34 cellular contexts compared by ENCODE assay signal in the genomic region with DNA sequence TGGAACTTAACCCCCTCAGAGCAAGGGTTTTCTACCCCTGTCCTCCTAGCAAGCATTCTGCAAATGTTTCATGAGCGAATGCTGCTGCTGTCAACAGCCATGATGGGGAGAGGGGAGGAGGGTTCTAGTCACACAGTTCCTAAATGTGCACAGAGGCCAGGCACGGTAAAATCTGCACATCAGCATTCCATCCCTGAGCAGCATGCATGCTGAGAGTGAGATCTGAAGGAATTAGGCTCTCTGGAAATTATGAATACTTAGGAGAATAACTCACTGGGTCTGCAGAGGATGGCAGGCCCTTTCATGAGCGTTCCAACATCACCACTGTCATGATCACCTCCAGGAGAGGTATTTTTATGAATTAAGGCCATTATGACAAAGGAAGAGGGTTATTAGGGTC. TPM values are rescaled to one million over a fixed set of nuclear protein-coding genes. Genes with fewer than 3 reads are reported as not detected.
"Had no signal": no experiment of that assay in that cellular context is flagged by ENCODE, and none has a peak within 500 bp of the region (broad histone marks: within the 10 kb centered on the region; RNA-seq: fewer than 3 reads in every experiment).

No MANE protein-coding gene starts in this region.

- H3K4me1 Mint-ChIP-seq: activated CD4-positive, alpha-beta T cell treated with anti-CD3 and anti-CD28 coated beads, Interleukin-2, amount 10 ng/mL, durations not matched to agents 24 days and 14 days; activated naive CD8-positive, alpha-beta T cell treated with anti-CD3 and anti-CD28 coated beads for 36 hours; activated T-helper 17 cell treated with anti-CD3 and anti-CD28 coated beads, Interleukin-2, amount 50 U/mL, for 72 hours had no signal

- H3K27ac Mint-ChIP-seq: activated CD4-positive, alpha-beta T cell treated with anti-CD3 and anti-CD28 coated beads, Interleukin-2, amount 10 ng/mL, durations not matched to agents 24 days and 14 days; activated CD8-positive, alpha-beta T cell treated with anti-CD3 and anti-CD28 coated beads for 36 hours; activated naive CD8-positive, alpha-beta T cell treated with anti-CD3 and anti-CD28 coated beads for 36 hours; activated T-cell treated with anti-CD3 and anti-CD28 coated beads, Interleukin-2, amount 50 U/mL, for 72 hours; activated T-helper 17 cell treated with anti-CD3 and anti-CD28 coated beads, Interleukin-2, amount 50 U/mL, for 72 hours; T-helper 1 cell treated with Interleukin-12 subunit alpha and Interleukin-12 subunit beta and Interleukin-4 antibody, amounts not matched to agents 30 μg/mL and 1 μg/mL, for 36 hours; T-helper 2 cell treated with Interferon-gamma antibody and Interleukin-4, amounts not matched to agents 5 μg/mL and 100 μg/mL, for 36 hours had no signal

- FAIRE-seq: RCC 7860, TTC549 had no signal

- H3K4me3 Mint-ChIP-seq: activated CD4-positive, alpha-beta T cell treated with anti-CD3 and anti-CD28 coated beads, Interleukin-2, amount 10 ng/mL, durations not matched to agents 24 days and 14 days; activated CD8-positive, alpha-beta T cell treated with anti-CD3 and anti-CD28 coated beads for 36 hours; activated naive CD8-positive, alpha-beta T cell treated with anti-CD3 and anti-CD28 coated beads for 36 hours; activated T-cell treated with anti-CD3 and anti-CD28 coated beads, Interleukin-2, amount 50 U/mL, for 72 hours; activated T-helper 17 cell treated with anti-CD3 and anti-CD28 coated beads, Interleukin-2, amount 50 U/mL, for 72 hours; T-helper 1 cell treated with Interleukin-12 subunit alpha and Interleukin-12 subunit beta and Interleukin-4 antibody, amounts not matched to agents 30 μg/mL and 1 μg/mL, for 36 hours; T-helper 2 cell treated with Interferon-gamma antibody and Interleukin-4, amounts not matched to agents 5 μg/mL and 100 μg/mL, for 36 hours had no signal

- H3K36me3 Mint-ChIP-seq: activated naive CD8-positive, alpha-beta T cell treated with anti-CD3 and anti-CD28 coated beads for 36 hours had no signal

- H3K27ac ChIP-seq: KMS-11, RWPE1 had no signal

- H3K9me3 Mint-ChIP-seq: activated CD4-positive, alpha-beta T cell treated with anti-CD3 and anti-CD28 coated beads, Interleukin-2, amount 10 ng/mL, durations not matched to agents 24 days and 14 days; activated CD8-positive, alpha-beta T cell treated with anti-CD3 and anti-CD28 coated beads for 36 hours; activated naive CD8-positive, alpha-beta T cell treated with anti-CD3 and anti-CD28 coated beads for 36 hours; activated T-cell treated with anti-CD3 and anti-CD28 coated beads, Interleukin-2, amount 50 U/mL, for 72 hours; activated T-helper 17 cell treated with anti-CD3 and anti-CD28 coated beads, Interleukin-2, amount 50 U/mL, for 72 hours; T-helper 1 cell treated with Interleukin-12 subunit alpha and Interleukin-12 subunit beta and Interleukin-4 antibody, amounts not matched to agents 30 μg/mL and 1 μg/mL, for 36 hours; T-helper 2 cell treated with Interferon-gamma antibody and Interleukin-4, amounts not matched to agents 5 μg/mL and 100 μg/mL, for 36 hours had no signal

- H3K4me2 ChIP-seq: KMS-11 had no signal

- DNase-seq: activated CD4-positive, alpha-beta T cell treated with anti-CD3 and anti-CD28 coated beads, Interleukin-2, amount 10 ng/mL, durations not matched to agents 24 days and 14 days; activated CD4-positive, alpha-beta T cell treated with anti-CD3 and anti-CD28 coated beads, Interleukin-2, amount 50 U/mL, for 4 hours; activated CD8-positive, alpha-beta T cell treated with anti-CD3 and anti-CD28 coated beads for 36 hours; activated effector memory CD4-positive, alpha-beta T cell treated with anti-CD3 and anti-CD28 coated beads, Interleukin-2, amount 50 U/mL, for 16 hours; activated naive CD4-positive, alpha-beta T cell; activated naive CD4-positive, alpha-beta T cell treated with anti-CD3 and anti-CD28 coated beads, Interleukin-2, amount 50 U/mL, for 16 hours; activated naive CD8-positive, alpha-beta T cell treated with anti-CD3 and anti-CD28 coated beads for 36 hours; activated T-cell treated with anti-CD3 and anti-CD28 coated beads, Interleukin-2, amount 50 U/mL, for 1 hour; activated T-cell treated with anti-CD3 and anti-CD28 coated beads, Interleukin-2, amount 50 U/mL, for 72 hours; amniotic stem cell; aorta; MM.1S; MV-4-11; NCI-H1092; NCI-H1436 treated with DMSO at 0.1 percent for 48 hours; NCI-H1694 treated with DMSO at 0.1 percent for 48 hours; NCI-H2029; NCI-H345; NCI-H510A; NCI-H748 treated with DMSO at 0.1 percent for 48 hours; NK-92 treated with Interleukin-12 subunit alpha and Interleukin-12 subunit beta, amount 100 ng/mL, for 24 hours; SIG-M5 had no signal

RNA-seq across cellular contexts. Expression of gene VTCN1, which starts 2.1 kb away (rescaled TPM):
- total RNA-seq: activated CD4-positive, alpha-beta T cell treated with anti-CD3 and anti-CD28 coated beads, Interleukin-2, amount 10 ng/mL, durations not matched to agents 24 days and 14 days; activated CD8-positive, alpha-beta memory T cell treated with anti-CD3 and anti-CD28 coated beads for 36 hours; activated CD8-positive, alpha-beta T cell treated with anti-CD3 and anti-CD28 coated beads for 36 hours; activated naive CD8-positive, alpha-beta T cell treated with anti-CD3 and anti-CD28 coated beads for 36 hours; activated T-cell treated with anti-CD3 and anti-CD28 coated beads, Interleukin-2, amount 50 U/mL, for 72 hours; activated T-helper 17 cell treated with anti-CD3 and anti-CD28 coated beads, Interleukin-2, amount 50 U/mL, for 72 hours; cardiac septum; LHCN-M2; PC-3; Right ventricle myocardium inferior had no signal
